1 cellular context compared by ENCODE assay signal in the genomic region with DNA sequence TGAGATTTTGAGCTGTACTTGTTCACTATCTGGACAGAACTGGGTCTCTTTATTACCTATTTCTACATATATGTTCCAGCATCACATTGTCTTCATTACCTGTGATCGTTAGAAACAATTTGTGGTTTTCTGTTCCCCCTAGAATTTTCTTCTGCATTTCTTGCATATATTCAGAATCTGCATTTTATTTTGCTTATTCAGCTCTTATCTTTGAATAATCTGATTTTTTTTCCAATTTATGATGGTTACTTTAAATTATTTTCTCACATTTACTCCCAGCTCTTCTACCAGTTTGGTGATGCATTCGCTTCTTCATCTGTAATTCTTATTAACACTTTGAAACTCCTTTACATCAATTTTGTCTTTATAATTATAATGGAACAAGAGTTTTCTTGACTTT.
A peak's percentile ranks its signal among the peaks of the same experiment; 100 is the strongest.
TF ChIP-seq lines count a peak whose summit lies in the region.

No MANE protein-coding gene starts in this region.

TF ChIP-seq in HepG2, 621 proteins besides CTCF, POLR2A, EP300 and RAD21:
- TF ChIP-seq, protein P1, sequence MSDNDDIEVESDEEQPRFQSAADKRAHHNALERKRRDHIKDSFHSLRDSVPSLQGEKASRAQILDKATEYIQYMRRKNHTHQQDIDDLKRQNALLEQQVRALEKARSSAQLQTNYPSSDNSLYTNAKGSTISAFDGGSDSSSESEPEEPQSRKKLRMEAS (IDR thresholded peaks at IDR 0.05) = no peak
- TF ChIP-seq MAFK (conservative IDR thresholded peaks at IDR 0.05 in 1 of 2, IDR thresholded peaks at IDR 0.05 in 1 of 2; ENCODE audit: low read length in 2 of 2) = peak; percentile 43 to 73; a peak in 3 of 4 replicates
- peak; percentile 72 for TF ChIP-seq MAFF (IDR thresholded peaks at IDR 0.05; ENCODE audit: low read depth, low read length)
- TF ChIP-seq ZNF124 (CRISPR knock-in tag; IDR thresholded peaks at IDR 0.05) = no peak
